Comparison of ENCODE assay signal across 15 cellular contexts in the genomic region with DNA sequence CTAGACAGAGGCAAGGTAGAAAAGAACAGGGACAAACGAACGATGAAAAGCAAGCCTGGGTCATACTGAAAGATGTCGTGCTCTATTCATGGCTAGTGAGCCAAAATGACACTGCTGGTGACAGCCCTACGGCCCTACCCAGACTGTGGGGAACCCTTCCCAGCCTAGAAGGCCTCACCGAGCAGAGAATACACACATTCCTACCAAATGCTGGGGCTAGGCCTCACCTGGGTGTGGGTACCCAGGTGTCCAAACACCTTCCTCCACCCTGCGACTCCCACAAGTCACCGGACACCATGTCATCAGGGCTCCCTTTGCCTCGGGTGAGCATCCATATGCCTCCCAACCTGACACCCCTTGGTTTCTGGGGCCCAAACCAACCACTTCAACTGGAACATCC.
DNase-seq lines count a peak whose midpoint lies in the region; ATAC-seq, FAIRE-seq and TF ChIP-seq lines count a peak whose summit lies in the region.
"Had no signal": no experiment of that assay in that cellular context is flagged by ENCODE, and none has a peak within 500 bp of the region (broad histone marks: within the 10 kb centered on the region; RNA-seq: fewer than 3 reads in every experiment).

No MANE protein-coding gene starts in this region.

- no peaks in the 10 kb centered on the region for H3K27me3 ChIP-seq in right atrium auricular region
- no peaks in the 10 kb centered on the region for H3K27me3 ChIP-seq in parathyroid adenoma (ENCODE audit: control insufficient read depth, insufficient read depth, low read length)
- H3K27me3 ChIP-seq: SJCRH30 had no signal

- H3K79me2 ChIP-seq in parathyroid adenoma: no peaks in the 10 kb centered on the region

- H3K4me1 ChIP-seq in right atrium auricular region (peaks cover 0 to 21% of the 10 kb centered on the region in 2 donors), parathyroid adenoma (peaks cover 3% of the 10 kb centered on the region)

- no peaks in the 10 kb centered on the region for H3K36me3 ChIP-seq in right atrium auricular region
- H3K36me3 ChIP-seq in parathyroid adenoma (ENCODE audit: control insufficient read depth, insufficient read depth, low read length): no peaks in the 10 kb centered on the region
- H3K36me3 ChIP-seq: SJCRH30 had no signal

- H3K9me3 ChIP-seq in right atrium auricular region (no peaks in the 10 kb centered on the region), parathyroid adenoma (ENCODE audit: control insufficient read depth, low read length) (no peaks in the 10 kb centered on the region)
- H3K9me3 ChIP-seq: SJCRH30 had no signal

- intact Hi-C loops in cardiac septum (cut with DNase I): no loop called here

- TF ChIP-seq CTCF in right atrium auricular region (IDR thresholded peaks at IDR 0.05): no peak
- no peak for TF ChIP-seq CTCF in parathyroid adenoma (IDR thresholded peaks at IDR 0.05)

- ATAC-seq in GM19328 (IDR thresholded peaks at IDR 0.05; ENCODE audit: unreplicated experiment) (no peak), GM18873 (IDR thresholded peaks at IDR 0.05; ENCODE audit: low FRiP score, unreplicated experiment) (no peak)

- H3K4me3 ChIP-seq in right atrium auricular region: no peak overlapping the region
- no peak overlapping the region for H3K4me3 ChIP-seq in parathyroid adenoma (ENCODE audit: low read depth, low read length)
- H3K4me3 ChIP-seq: SJCRH30, smooth muscle cell had no signal

- H3K27ac ChIP-seq in right atrium auricular region: peak overlapping the region; percentile 35 to 41
- H3K27ac ChIP-seq in epithelial cell of prostate: peak overlapping the region; percentile 52
- peak overlapping the region; percentile 32 for H3K27ac ChIP-seq in parathyroid adenoma
- H3K27ac ChIP-seq: HL-60, KMS-11, SJCRH30 had no signal

- DNase-seq in right atrium auricular region (ENCODE audit: low spot score) (no peak), cardiac septum (ENCODE audit: low spot score) (no peak), epithelial cell of prostate (ENCODE audit: low read depth, low spot score) (no peak), frontal cortex (ENCODE audit: low spot score in 2 of 2) (no peak), retina (no peak)
- DNase-seq: activated CD4-positive, alpha-beta T cell treated with anti-CD3 and anti-CD28 coated beads, Interleukin-2, amount 50 U/mL, for 4 hours; stimulated activated naive CD8-positive, alpha-beta T cell treated with anti-CD3 and anti-CD28 coated beads, Interleukin-15, amount 100 ng/mL, for 72 hours; T1000 had no signal

- no peak overlapping the region for H2AFZ ChIP-seq in parathyroid adenoma

- no peak overlapping the region for H3K9ac ChIP-seq in parathyroid adenoma
- H3K9ac ChIP-seq: KMS-11 had no signal

- no peak for FAIRE-seq in frontal cortex (lab: Jason Lieb, UNC)

- H3K4me2 ChIP-seq in parathyroid adenoma (ENCODE audit: low read length): no peak overlapping the region
- H3K4me2 ChIP-seq: KMS-11, smooth muscle cell had no signal
